In the genomic region with DNA sequence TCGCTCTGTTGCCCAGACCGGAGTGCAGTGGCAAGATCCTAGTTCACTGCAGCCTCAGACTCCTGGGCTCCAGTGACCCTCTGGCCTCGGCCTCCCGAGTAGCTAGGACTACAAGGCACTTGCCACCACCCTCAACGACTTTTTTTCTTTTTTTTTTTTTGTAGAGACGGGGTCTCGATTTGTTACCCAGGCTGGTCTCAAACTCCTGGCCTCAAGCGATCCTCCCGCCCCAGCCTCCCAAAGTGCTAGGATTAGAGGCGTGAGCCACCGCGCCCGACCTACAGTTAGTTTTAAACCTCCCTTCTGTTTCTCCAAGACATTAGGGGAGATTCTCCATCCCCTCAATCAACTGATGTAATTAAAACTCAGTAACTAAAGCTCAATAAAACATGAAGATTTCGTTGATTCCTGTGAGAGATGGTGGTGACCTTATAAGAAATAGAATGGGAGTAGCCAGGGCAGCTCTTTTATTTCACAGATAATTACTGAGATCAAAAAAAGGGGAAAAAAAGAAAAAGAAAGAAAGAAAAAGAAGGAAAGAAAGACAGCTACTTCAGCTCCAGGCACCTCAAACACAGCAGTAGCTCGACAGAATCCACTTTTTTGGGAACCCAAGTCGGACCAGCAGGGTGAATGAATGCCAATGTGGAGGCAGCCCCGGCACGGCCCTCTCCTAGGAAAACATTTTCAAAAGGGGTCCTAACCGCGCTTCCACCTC, we compare ENCODE assay signal across 1 cellular context.
TF ChIP-seq lines count a peak whose summit lies in the region.

No MANE protein-coding gene starts in this region.

TF ChIP-seq in GM23338, 12 proteins besides CTCF, POLR2A, EP300 and RAD21 (continued from another document):
- TF ChIP-seq, protein P1, sequence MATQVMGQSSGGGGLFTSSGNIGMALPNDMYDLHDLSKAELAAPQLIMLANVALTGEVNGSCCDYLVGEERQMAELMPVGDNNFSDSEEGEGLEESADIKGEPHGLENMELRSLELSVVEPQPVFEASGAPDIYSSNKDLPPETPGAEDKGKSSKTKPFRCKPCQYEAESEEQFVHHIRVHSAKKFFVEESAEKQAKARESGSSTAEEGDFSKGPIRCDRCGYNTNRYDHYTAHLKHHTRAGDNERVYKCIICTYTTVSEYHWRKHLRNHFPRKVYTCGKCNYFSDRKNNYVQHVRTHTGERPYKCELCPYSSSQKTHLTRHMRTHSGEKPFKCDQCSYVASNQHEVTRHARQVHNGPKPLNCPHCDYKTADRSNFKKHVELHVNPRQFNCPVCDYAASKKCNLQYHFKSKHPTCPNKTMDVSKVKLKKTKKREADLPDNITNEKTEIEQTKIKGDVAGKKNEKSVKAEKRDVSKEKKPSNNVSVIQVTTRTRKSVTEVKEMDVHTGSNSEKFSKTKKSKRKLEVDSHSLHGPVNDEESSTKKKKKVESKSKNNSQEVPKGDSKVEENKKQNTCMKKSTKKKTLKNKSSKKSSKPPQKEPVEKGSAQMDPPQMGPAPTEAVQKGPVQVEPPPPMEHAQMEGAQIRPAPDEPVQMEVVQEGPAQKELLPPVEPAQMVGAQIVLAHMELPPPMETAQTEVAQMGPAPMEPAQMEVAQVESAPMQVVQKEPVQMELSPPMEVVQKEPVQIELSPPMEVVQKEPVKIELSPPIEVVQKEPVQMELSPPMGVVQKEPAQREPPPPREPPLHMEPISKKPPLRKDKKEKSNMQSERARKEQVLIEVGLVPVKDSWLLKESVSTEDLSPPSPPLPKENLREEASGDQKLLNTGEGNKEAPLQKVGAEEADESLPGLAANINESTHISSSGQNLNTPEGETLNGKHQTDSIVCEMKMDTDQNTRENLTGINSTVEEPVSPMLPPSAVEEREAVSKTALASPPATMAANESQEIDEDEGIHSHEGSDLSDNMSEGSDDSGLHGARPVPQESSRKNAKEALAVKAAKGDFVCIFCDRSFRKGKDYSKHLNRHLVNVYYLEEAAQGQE (IDR thresholded peaks at IDR 0.05; ENCODE audit: unreplicated experiment) = no peak
- TF ChIP-seq CREB1 (CRISPR knock-in tag; IDR thresholded peaks at IDR 0.05; ENCODE audit: low read depth) (no peak), POLR2AphosphoS5 (IDR thresholded peaks at IDR 0.05; ENCODE audit: low read depth) (no peak), EZH2phosphoT487 (IDR thresholded peaks at IDR 0.05; ENCODE audit: unreplicated experiment) (no peak)
TF ChIP-seq in GM23338: peak in this region for 0.
